10 cellular contexts compared by ENCODE assay signal in the genomic region with DNA sequence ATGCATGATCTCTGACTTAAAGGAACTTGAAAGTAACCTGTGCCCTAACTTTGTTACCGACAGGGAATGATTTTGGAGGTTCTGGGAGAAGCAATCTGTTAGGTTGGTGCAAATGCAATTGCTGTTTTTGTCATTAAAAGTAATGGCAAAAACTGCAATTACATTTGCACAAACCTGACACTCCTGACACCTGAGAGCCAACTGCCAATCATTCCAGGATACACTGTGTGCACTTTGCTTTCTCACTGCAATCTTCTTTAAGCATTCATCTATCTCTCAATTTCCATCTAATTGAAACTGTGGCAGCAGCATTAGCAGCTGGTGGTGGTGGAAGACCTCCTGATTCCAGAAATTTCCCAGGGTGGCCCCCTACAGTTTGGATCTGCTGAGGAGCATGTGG.
"Had no signal": no experiment of that assay in that cellular context is flagged by ENCODE, and none has a peak within 500 bp of the region (broad histone marks: within the 10 kb centered on the region; RNA-seq: fewer than 3 reads in every experiment).

No MANE protein-coding gene starts in this region.

- FAIRE-seq: H54, HepG2 had no signal

- H3K27ac Mint-ChIP-seq: H9, IgD-negative memory B cell had no signal

- H2AFZ ChIP-seq: GM23248 had no signal

- ATAC-seq: HepG2 had no signal

- H3K9me3 Mint-ChIP-seq: H9 had no signal

- DNase-seq: GM23248, GOT3, H9, HCEC 1CT, KBM-7 had no signal

- H3K9ac ChIP-seq: GM23248, KMS-11 had no signal

- H3K4me2 ChIP-seq: KMS-11 had no signal

- H3K36me3 Mint-ChIP-seq: IgD-negative memory B cell had no signal

- H3K4me3 Mint-ChIP-seq: H9, IgD-negative memory B cell had no signal

- H3K27ac ChIP-seq: GM23248, HL-60, KMS-11 had no signal

- H3K4me3 ChIP-seq: GM23248 had no signal
